1 cellular context compared by ENCODE assay signal in genomic region chr1:36386262-36387140, GRCh38.
TF ChIP-seq lines count a peak whose summit lies in the region.

No MANE protein-coding gene starts in this region.

TF ChIP-seq in K562, 482 proteins besides CTCF, POLR2A, EP300 and RAD21 (continues in another document):
- TF ChIP-seq, protein P1, sequence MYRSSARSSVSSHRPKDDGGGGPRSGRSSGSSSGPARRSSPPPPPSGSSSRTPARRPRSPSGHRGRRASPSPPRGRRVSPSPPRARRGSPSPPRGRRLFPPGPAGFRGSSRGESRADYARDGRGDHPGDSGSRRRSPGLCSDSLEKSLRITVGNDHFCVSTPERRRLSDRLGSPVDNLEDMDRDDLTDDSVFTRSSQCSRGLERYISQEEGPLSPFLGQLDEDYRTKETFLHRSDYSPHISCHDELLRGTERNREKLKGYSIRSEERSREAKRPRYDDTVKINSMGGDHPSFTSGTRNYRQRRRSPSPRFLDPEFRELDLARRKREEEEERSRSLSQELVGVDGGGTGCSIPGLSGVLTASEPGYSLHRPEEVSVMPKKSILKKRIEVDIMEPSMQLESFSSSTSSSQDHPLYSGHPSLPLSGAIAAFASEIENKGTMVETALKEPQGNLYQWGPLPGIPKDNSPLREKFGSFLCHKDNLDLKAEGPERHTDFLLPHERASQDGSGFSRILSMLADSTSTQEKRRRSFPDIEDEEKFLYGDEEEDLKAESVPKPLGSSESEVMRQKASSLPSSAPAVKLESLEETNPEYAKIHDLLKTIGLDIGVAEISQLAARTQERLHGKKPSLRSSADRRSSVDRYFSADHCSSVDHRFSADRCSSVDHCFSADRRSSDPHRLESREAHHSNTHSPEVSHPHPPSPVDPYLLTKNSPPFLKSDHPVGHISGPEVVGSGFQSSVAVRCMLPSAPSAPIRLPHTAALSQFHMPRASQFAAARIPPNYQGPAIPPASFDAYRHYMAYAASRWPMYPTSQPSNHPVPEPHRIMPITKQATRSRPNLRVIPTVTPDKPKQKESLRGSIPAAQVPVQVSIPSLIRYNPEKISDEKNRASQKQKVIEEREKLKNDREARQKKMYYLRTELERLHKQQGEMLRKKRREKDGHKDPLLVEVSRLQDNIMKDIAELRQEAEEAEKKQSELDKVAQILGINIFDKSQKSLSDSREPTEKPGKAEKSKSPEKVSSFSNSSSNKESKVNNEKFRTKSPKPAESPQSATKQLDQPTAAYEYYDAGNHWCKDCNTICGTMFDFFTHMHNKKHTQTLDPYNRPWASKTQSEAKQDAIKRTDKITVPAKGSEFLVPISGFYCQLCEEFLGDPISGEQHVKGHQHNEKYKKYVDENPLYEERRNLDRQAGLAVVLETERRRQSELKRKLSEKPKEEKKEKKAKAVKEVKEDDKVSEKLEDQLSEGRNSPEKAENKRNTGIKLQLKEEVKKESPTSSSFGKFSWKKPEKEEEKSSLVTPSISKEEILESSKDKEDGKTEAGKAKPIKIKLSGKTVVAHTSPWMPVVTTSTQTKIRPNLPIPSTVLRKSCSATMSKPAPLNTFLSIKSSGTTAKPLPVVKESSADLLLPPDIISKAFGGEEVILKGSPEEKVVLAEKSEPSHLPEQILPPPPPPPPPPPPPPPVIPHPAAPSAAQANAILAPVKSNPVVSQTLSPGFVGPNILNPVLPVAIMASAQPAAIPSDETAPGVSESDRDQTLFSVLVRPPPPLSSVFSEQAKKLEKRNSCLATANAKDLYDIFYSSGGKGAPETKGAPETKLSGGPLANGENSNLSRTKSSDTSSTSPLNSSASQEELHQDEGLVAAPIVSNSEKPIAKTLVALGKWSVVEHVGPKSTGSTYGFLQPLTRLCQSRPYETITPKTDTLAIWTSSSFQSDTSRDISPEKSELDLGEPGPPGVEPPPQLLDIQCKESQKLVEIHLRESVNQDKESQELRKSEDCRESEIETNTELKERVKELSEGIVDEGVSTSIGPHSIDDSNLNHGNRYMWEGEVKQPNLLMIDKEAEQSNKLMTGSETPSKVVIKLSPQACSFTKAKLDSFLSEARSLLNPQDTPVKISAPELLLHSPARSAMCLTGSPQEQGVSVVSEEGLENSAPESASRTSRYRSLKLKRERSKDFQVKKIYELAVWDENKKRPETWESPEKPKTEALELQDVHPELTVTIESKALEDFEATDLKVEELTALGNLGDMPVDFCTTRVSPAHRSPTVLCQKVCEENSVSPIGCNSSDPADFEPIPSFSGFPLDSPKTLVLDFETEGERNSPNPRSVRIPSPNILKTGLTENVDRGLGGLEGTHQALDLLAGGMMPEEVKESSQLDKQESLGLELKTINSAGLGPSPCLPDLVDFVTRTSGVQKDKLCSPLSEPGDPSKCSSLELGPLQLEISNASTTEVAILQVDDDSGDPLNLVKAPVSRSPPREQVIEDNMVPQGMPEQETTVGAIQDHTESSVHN (IDR thresholded peaks at IDR 0.05; ENCODE audit: borderline replicate concordance in 1 of 2, low read depth in 1 of 2), result peak in 1 of 2 experiments; percentile 99; a peak in 2 of 4 replicates
- TF ChIP-seq ZC3H4 (CRISPR knock-in tag; IDR thresholded peaks at IDR 0.05; ENCODE audit: borderline replicate concordance), result peak; percentile 99
- peak; percentile 18; the same call in 1 of the 2 replicates for TF ChIP-seq DNMT1 (IDR thresholded peaks at IDR 0.05)
- TF ChIP-seq PREB (CRISPR knock-in tag; IDR thresholded peaks at IDR 0.05), result no peak
- peak; percentile 92 for TF ChIP-seq TCF15 (CRISPR knock-in tag; IDR thresholded peaks at IDR 0.05)
- TF ChIP-seq, protein P2, sequence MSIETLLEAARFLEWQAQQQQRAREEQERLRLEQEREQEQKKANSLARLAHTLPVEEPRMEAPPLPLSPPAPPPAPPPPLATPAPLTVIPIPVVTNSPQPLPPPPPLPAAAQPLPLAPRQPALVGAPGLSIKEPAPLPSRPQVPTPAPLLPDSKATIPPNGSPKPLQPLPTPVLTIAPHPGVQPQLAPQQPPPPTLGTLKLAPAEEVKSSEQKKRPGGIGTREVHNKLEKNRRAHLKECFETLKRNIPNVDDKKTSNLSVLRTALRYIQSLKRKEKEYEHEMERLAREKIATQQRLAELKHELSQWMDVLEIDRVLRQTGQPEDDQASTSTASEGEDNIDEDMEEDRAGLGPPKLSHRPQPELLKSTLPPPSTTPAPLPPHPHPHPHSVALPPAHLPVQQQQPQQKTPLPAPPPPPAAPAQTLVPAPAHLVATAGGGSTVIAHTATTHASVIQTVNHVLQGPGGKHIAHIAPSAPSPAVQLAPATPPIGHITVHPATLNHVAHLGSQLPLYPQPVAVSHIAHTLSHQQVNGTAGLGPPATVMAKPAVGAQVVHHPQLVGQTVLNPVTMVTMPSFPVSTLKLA (conservative IDR thresholded peaks at IDR 0.05), result peak; percentile 79 to 95
- TF ChIP-seq, protein P3, sequence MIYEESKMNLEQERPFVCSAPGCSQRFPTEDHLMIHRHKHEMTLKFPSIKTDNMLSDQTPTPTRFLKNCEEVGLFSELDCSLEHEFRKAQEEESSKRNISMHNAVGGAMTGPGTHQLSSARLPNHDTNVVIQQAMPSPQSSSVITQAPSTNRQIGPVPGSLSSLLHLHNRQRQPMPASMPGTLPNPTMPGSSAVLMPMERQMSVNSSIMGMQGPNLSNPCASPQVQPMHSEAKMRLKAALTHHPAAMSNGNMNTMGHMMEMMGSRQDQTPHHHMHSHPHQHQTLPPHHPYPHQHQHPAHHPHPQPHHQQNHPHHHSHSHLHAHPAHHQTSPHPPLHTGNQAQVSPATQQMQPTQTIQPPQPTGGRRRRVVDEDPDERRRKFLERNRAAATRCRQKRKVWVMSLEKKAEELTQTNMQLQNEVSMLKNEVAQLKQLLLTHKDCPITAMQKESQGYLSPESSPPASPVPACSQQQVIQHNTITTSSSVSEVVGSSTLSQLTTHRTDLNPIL (CRISPR knock-in tag; IDR thresholded peaks at IDR 0.05), result peak; percentile 53; the same call in 1 of the 2 replicates
- peak; percentile 91; the same call in 1 of the 2 replicates for TF ChIP-seq POLR2AphosphoS2 (IDR thresholded peaks at IDR 0.05; ENCODE audit: low read length)
- peak; percentile 78; the same call in 1 of the 2 replicates for TF ChIP-seq ZNF561 (CRISPR knock-in tag; conservative IDR thresholded peaks at IDR 0.05)
- TF ChIP-seq KDM2B (CRISPR knock-in tag; IDR thresholded peaks at IDR 0.05), result 0 out of 2 replicates have a peak, but pooled peaks have one; percentile 35
- peak; percentile 99 for TF ChIP-seq TAF9B (IDR thresholded peaks at IDR 0.05; ENCODE audit: partially characterized antibody)
- TF ChIP-seq NEUROD1 (IDR thresholded peaks at IDR 0.05; ENCODE audit: borderline replicate concordance, low read depth, low read length, partially characterized antibody), result peak; percentile 91
- peak; percentile 100 for TF ChIP-seq CEBPB (tag; IDR thresholded peaks at IDR 0.05)
- TF ChIP-seq, protein P4, sequence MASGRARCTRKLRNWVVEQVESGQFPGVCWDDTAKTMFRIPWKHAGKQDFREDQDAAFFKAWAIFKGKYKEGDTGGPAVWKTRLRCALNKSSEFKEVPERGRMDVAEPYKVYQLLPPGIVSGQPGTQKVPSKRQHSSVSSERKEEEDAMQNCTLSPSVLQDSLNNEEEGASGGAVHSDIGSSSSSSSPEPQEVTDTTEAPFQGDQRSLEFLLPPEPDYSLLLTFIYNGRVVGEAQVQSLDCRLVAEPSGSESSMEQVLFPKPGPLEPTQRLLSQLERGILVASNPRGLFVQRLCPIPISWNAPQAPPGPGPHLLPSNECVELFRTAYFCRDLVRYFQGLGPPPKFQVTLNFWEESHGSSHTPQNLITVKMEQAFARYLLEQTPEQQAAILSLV (tag; IDR thresholded peaks at IDR 0.05), result peak; percentile 92
- TF ChIP-seq CEBPG (CRISPR knock-in tag; IDR thresholded peaks at IDR 0.05), result peak; percentile 100
- TF ChIP-seq CEBPG (tag; conservative IDR thresholded peaks at IDR 0.05 in 1 of 2, IDR thresholded peaks at IDR 0.05 in 1 of 2), result peak; percentile 99 to 100
- peak; percentile 80; the same call in 1 of the 2 replicates for TF ChIP-seq ZBTB49 (CRISPR knock-in tag; IDR thresholded peaks at IDR 0.05; ENCODE audit: borderline replicate concordance)
- TF ChIP-seq, protein P5, sequence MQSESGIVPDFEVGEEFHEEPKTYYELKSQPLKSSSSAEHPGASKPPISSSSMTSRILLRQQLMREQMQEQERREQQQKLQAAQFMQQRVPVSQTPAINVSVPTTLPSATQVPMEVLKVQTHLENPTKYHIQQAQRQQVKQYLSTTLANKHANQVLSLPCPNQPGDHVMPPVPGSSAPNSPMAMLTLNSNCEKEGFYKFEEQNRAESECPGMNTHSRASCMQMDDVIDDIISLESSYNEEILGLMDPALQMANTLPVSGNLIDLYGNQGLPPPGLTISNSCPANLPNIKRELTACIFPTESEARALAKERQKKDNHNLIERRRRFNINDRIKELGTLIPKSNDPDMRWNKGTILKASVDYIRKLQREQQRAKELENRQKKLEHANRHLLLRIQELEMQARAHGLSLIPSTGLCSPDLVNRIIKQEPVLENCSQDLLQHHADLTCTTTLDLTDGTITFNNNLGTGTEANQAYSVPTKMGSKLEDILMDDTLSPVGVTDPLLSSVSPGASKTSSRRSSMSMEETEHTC (IDR thresholded peaks at IDR 0.05), result no peak; the same call in 1 of the 2 replicates
- TF ChIP-seq ZNF586 (CRISPR knock-in tag; conservative IDR thresholded peaks at IDR 0.05), result peak; percentile 69
- TF ChIP-seq TEAD2 (tag; IDR thresholded peaks at IDR 0.05), result peak; percentile 85
- TF ChIP-seq ZNF311 (CRISPR knock-in tag; IDR thresholded peaks at IDR 0.05), result peak; percentile 76; the same call in 1 of the 2 replicates
- no peak for TF ChIP-seq CHD4 (IDR thresholded peaks at IDR 0.05; ENCODE audit: insufficient read depth, insufficient replicate concordance, low read depth, low read length, poor library complexity, severe bottlenecking)
- TF ChIP-seq TEAD4 (IDR thresholded peaks at IDR 0.05; ENCODE audit: low read length), result peak; percentile 77
- TF ChIP-seq TEAD4 (CRISPR knock-in tag; IDR thresholded peaks at IDR 0.05; ENCODE audit: borderline replicate concordance), result no peak
- peak; percentile 93 for TF ChIP-seq KLF6 (CRISPR knock-in tag; IDR thresholded peaks at IDR 0.05; ENCODE audit: borderline replicate concordance)
- TF ChIP-seq BCOR (IDR thresholded peaks at IDR 0.05), result peak; percentile 97
- peak; percentile 87 for TF ChIP-seq HIVEP1 (CRISPR knock-in tag; IDR thresholded peaks at IDR 0.05)
- TF ChIP-seq ZFP30 (CRISPR knock-in tag; IDR thresholded peaks at IDR 0.05; ENCODE audit: borderline replicate concordance), result peak; percentile 74; the same call in 1 of the 2 replicates
- TF ChIP-seq POLR2B (IDR thresholded peaks at IDR 0.05; ENCODE audit: low read depth, partially characterized antibody), result peak; percentile 98
- peak; percentile 92 for TF ChIP-seq SMARCC2 (IDR thresholded peaks at IDR 0.05; ENCODE audit: low read depth)
- no peak for TF ChIP-seq SRSF1 (IDR thresholded peaks at IDR 0.05; ENCODE audit: low read depth, low read length)
- TF ChIP-seq SMARCA4 (IDR thresholded peaks at IDR 0.05), result peak; percentile 97
- TF ChIP-seq ZNF436 (CRISPR knock-in tag; IDR thresholded peaks at IDR 0.05), result peak; percentile 23; the same call in 1 of the 2 replicates
- TF ChIP-seq DPF2 (IDR thresholded peaks at IDR 0.05), result peak; percentile 98
- TF ChIP-seq HMG20B (CRISPR knock-in tag; IDR thresholded peaks at IDR 0.05), result 0 out of 2 replicates have a peak, but pooled peaks have one; percentile 19
- no peak for TF ChIP-seq KAT8 (IDR thresholded peaks at IDR 0.05; ENCODE audit: low read depth)
- TF ChIP-seq FOXK1 (CRISPR knock-in tag; IDR thresholded peaks at IDR 0.05; ENCODE audit: borderline replicate concordance), result peak; percentile 49
- TF ChIP-seq CHD2 (IDR thresholded peaks at IDR 0.05; ENCODE audit: low read depth, low read length), result no peak
- TF ChIP-seq, protein P6, sequence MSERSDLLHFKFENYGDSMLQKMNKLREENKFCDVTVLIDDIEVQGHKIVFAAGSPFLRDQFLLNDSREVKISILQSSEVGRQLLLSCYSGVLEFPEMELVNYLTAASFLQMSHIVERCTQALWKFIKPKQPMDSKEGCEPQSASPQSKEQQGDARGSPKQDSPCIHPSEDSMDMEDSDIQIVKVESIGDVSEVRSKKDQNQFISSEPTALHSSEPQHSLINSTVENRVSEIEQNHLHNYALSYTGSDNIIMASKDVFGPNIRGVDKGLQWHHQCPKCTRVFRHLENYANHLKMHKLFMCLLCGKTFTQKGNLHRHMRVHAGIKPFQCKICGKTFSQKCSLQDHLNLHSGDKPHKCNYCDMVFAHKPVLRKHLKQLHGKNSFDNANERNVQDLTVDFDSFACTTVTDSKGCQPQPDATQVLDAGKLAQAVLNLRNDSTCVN (CRISPR knock-in tag; IDR thresholded peaks at IDR 0.05), result peak; percentile 81
- TF ChIP-seq STAT5B (CRISPR knock-in tag; IDR thresholded peaks at IDR 0.05), result no peak
- TF ChIP-seq CREM (IDR thresholded peaks at IDR 0.05; ENCODE audit: low read depth), result peak; percentile 79
- TF ChIP-seq TAF7 (tag; IDR thresholded peaks at IDR 0.05), result peak; percentile 73
- TF ChIP-seq TGIF2 (CRISPR knock-in tag; IDR thresholded peaks at IDR 0.05), result no peak; the same call in 1 of the 2 replicates
- TF ChIP-seq TBL1XR1 (IDR thresholded peaks at IDR 0.05; ENCODE audit: low read length in 2 of 2), result peak in 1 of 2 experiments; percentile 79; a peak in 2 of 4 replicates
- TF ChIP-seq HMG20A (CRISPR knock-in tag; conservative IDR thresholded peaks at IDR 0.05), result no peak
- TF ChIP-seq NFIC (IDR thresholded peaks at IDR 0.05), result peak; percentile 78
- peak; percentile 92 to 94; a peak in 3 of 4 replicates for TF ChIP-seq SIN3A (IDR thresholded peaks at IDR 0.05; ENCODE audit: borderline replicate concordance in 2 of 2, control insufficient read depth in 1 of 2, low read depth in 2 of 2, low read length in 2 of 2)
